In the genomic region with DNA sequence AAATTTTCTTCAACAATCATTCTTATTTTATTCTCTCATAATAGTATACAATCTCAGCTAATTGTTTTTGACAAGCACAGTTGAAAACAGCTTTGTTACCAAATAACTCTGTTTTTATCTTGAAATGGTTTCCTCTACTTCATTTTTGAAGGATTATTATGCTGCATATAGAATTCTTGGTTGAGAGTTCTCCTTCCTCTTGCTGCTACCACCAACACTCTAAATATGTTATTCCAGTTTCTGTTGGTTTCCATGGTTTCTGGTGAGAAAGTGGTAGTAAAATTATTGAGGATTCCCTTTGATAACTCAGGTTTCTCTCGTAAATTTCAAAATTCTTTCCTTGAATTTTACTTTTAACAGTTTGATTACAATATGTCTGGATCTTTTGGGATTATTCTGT, we compare ENCODE assay signal across 24 cellular contexts.
"Had no signal": no experiment of that assay in that cellular context is flagged by ENCODE, and none has a peak within 500 bp of the region (broad histone marks: within the 10 kb centered on the region; RNA-seq: fewer than 3 reads in every experiment).

No MANE protein-coding gene starts in this region.

- H3K9me3 ChIP-seq: esophagus muscularis mucosa, esophagus squamous epithelium, gastrocnemius medialis had no signal

- H3K79me2 ChIP-seq: hepatocyte had no signal

- H3K27ac ChIP-seq: coronary artery, dorsolateral prefrontal cortex, epithelial cell of prostate, esophagus muscularis mucosa, esophagus squamous epithelium, foreskin keratinocyte, gastrocnemius medialis, gastroesophageal sphincter, heart left ventricle, heart right ventricle, hepatocyte had no signal

- H3K36me3 ChIP-seq: esophagus muscularis mucosa, esophagus squamous epithelium, gastrocnemius medialis, gastroesophageal sphincter, heart left ventricle, heart right ventricle had no signal

- DNase-seq: cortex of kidney; dermis blood vessel endothelial cell; dorsolateral prefrontal cortex; effector CD4-positive, alpha-beta T cell; effector CD8-positive, alpha-beta T cell; effector memory CD4-positive, alpha-beta T cell; effector memory CD8-positive, alpha-beta T cell; endodermal cell; erythroblast; esophagus squamous epithelium; foreskin fibroblast; foreskin keratinocyte; foreskin melanocyte; gastrocnemius medialis; glutamatergic neuron; head of caudate nucleus; heart left ventricle; heart right ventricle had no signal

- H2AFZ ChIP-seq: hepatocyte had no signal

- ATAC-seq: effector memory CD8-positive, alpha-beta T cell; esophagus mucosa; foreskin keratinocyte; gastrocnemius medialis; gastroesophageal sphincter; heart left ventricle; heart right ventricle had no signal

- H3K4me1 ChIP-seq: esophagus muscularis mucosa, esophagus squamous epithelium, foreskin keratinocyte, gastrocnemius medialis, gastroesophageal sphincter, heart left ventricle, heart right ventricle had no signal

- H3K4me2 ChIP-seq: hepatocyte had no signal

- H3K4me3 ChIP-seq: coronary artery, dorsolateral prefrontal cortex, esophagus muscularis mucosa, esophagus squamous epithelium, gastrocnemius medialis, gastroesophageal sphincter, heart left ventricle, heart right ventricle, hepatocyte had no signal

- H3K27me3 ChIP-seq: dorsolateral prefrontal cortex, esophagus muscularis mucosa, esophagus squamous epithelium, foreskin keratinocyte, gastrocnemius medialis, gastroesophageal sphincter, heart left ventricle, heart right ventricle, hepatocyte had no signal
